8 cellular contexts compared by ENCODE assay signal in the genomic region with DNA sequence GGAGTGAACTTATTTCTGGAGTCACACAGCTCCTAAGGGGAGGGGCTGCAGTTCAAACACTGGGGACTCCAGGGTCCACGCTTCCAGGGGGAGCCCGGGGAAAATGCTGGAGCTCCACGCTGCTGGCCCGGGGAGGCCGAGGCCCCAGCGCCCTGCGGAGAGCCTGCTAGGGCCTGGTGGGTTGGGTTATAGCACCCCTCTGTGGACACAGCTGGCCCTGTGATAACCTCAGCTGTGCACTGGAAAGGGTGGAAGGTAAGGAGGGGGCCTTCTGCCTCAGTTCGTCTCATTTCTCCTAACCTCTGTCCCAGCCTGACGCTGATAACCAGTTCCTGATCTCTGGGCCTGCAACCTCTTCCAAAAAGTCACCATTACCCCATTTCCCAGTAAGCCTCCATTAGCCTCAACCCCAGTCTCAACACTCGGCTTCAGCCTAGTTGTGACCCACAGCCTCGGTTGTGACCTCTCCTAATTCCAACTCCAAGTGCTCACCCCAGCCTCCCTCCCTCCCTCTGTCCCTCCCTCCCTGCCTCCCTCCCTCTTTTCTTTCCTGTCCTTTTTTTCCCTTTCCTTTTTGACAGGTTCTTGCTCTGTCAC. TPM values are rescaled to one million over a fixed set of nuclear protein-coding genes. Genes with fewer than 3 reads are reported as not detected.
DNase-seq lines count a peak whose midpoint lies in the region; ATAC-seq, FAIRE-seq and TF ChIP-seq lines count a peak whose summit lies in the region.

No MANE protein-coding gene starts in this region.

- dilution Hi-C loops in endothelial cell of umbilical vein (cut with MboI; ENCODE audit: extremely low pct_ligation_motif_present, low sequenced_read_pairs): no loop called here

- H3K79me2 ChIP-seq in endothelial cell of umbilical vein (ENCODE audit: control insufficient read depth, insufficient read depth, low read length): peaks cover 6% of the 10 kb centered on the region

- no peaks in the 10 kb centered on the region for H3K36me3 ChIP-seq in endothelial cell of umbilical vein (ENCODE audit: control insufficient read depth in 2 of 2, extremely low read depth in 1 of 2, insufficient read depth in 2 of 2, low read length in 2 of 2)
- peaks cover 16 to 23% of the 10 kb centered on the region in 2 donors for H3K36me3 ChIP-seq in mucosa of rectum (ENCODE audit: control insufficient read depth in 2 of 2, insufficient read depth in 2 of 2, low read length in 2 of 2)

- no peaks in the 10 kb centered on the region for H3K9me1 ChIP-seq in endothelial cell of umbilical vein (replicated peaks; ENCODE audit: control insufficient read depth, extremely low read depth, insufficient read depth, low read length)

- peaks cover 1% of the 10 kb centered on the region for H3K36me3 Mint-ChIP-seq in activated CD4-positive, alpha-beta T cell treated with anti-CD3 and anti-CD28 coated beads, Interleukin-2, amount 10 ng/mL, durations not matched to agents 24 days and 14 days (ENCODE audit: low read depth)
- peaks cover 3% of the 10 kb centered on the region for H3K36me3 Mint-ChIP-seq in type B pancreatic cell

- intact Hi-C loops in activated CD4-positive, alpha-beta T cell treated with anti-CD3 and anti-CD28 coated beads, Interleukin-2, amount 10 ng/mL, durations not matched to agents 24 days and 14 days (cut with micrococcal nuclease): no loop called here
- intact Hi-C loops in endothelial cell of umbilical vein (cut with micrococcal nuclease): loop anchor here (1.0 to 5.0 kb wide), 4 partner anchors 144 to 379 kb away; no protein-coding TSS in a partner anchor

- no peaks in the 10 kb centered on the region for H3K27me3 ChIP-seq in endothelial cell of umbilical vein (ENCODE audit: control insufficient read depth in 2 of 2, insufficient read depth in 2 of 2, low read length in 2 of 2)
- no peaks in the 10 kb centered on the region for H3K27me3 ChIP-seq in mucosa of rectum (ENCODE audit: control insufficient read depth in 2 of 2, insufficient read depth in 2 of 2, low read length in 2 of 2)

- no peaks in the 10 kb centered on the region for H3K27me3 Mint-ChIP-seq in activated CD4-positive, alpha-beta T cell treated with anti-CD3 and anti-CD28 coated beads, Interleukin-2, amount 10 ng/mL, durations not matched to agents 24 days and 14 days
- peaks cover 5% of the 10 kb centered on the region for H3K27me3 Mint-ChIP-seq in type B pancreatic cell

- FAIRE-seq in endothelial cell of umbilical vein (lab: Jason Lieb, UNC): peak; percentile 72

- H3K9ac ChIP-seq in endothelial cell of umbilical vein (replicated peaks; ENCODE audit: extremely low read depth, insufficient read depth, low read length) (no peak overlapping the region), mucosa of rectum (ENCODE audit: low read depth in 1 of 2, low read length in 2 of 2) (no peak overlapping the region)

- TF ChIP-seq POLR2A in endothelial cell of umbilical vein (IDR thresholded peaks at IDR 0.05; ENCODE audit: low read depth, low read length): no peak

- no peak overlapping the region for H3K4me3 Mint-ChIP-seq in activated CD4-positive, alpha-beta T cell treated with anti-CD3 and anti-CD28 coated beads, Interleukin-2, amount 10 ng/mL, durations not matched to agents 24 days and 14 days
- H3K4me3 Mint-ChIP-seq in type B pancreatic cell: no peak overlapping the region

- no peak for ATAC-seq in GM19035 (IDR thresholded peaks at IDR 0.05; ENCODE audit: unreplicated experiment)

- BruUV-seq in endothelial cell of umbilical vein (replicated peaks; lab: Mats Ljungman, UMichigan): no TSS peak

- H3K4me2 ChIP-seq in endothelial cell of umbilical vein (ENCODE audit: insufficient read depth, low read length): no peak overlapping the region

- H3K4me1 ChIP-seq in endothelial cell of umbilical vein (ENCODE audit: control insufficient read depth, extremely low read depth, insufficient read depth, low read length): peaks cover 14% of the 10 kb centered on the region
- peaks cover 45 to 56% of the 10 kb centered on the region in 2 donors for H3K4me1 ChIP-seq in mucosa of rectum (ENCODE audit: control insufficient read depth in 2 of 2, insufficient read depth in 2 of 2, low read length in 2 of 2)

- CTCF ChIA-PET in endothelial cell of umbilical vein (lab: Charles Lee): interaction anchor here (0.6 to 4.6 kb wide), 57 partner anchors 9 to 473 kb away, joined by 3 to 99 read pairs (median 4); a partner anchor contains a TSS

- peak; percentile 69 for DNase-seq in ELF-1 (ENCODE audit: low read depth, low spot score)
- DNase-seq in LHCN-M2 (ENCODE audit: low read depth): peak; percentile 27
- DNase-seq in activated CD4-positive, alpha-beta T cell treated with anti-CD3 and anti-CD28 coated beads, Interleukin-2, amount 10 ng/mL, durations not matched to agents 24 days and 14 days: peak; percentile 83
- DNase-seq in endothelial cell of umbilical vein (ENCODE audit: low read depth, low spot score): peak; percentile 49
- DNase-seq in type B pancreatic cell (ENCODE audit: extremely low spot score, unreplicated experiment): no peak
- no peak for DNase-seq in NCI-H187 treated with DMSO at 0.1 percent for 48 hours (lab: John Stamatoyannopoulos, UW)

- peak overlapping the region; percentile 9 for H2AFZ ChIP-seq in endothelial cell of umbilical vein (ENCODE audit: low read depth, low read length)

- POLR2A ChIA-PET in endothelial cell of umbilical vein (lab: Charles Lee): no interaction called here

- H3K27ac ChIP-seq in endothelial cell of umbilical vein (ENCODE audit: insufficient read depth, low read depth, low read length) (peak overlapping the region; percentile 65), mucosa of rectum (ENCODE audit: low read depth in 2 of 2, low read length in 2 of 2) (peak overlapping the region; percentile 42 to 70)

- H4K20me1 ChIP-seq in endothelial cell of umbilical vein (replicated peaks; ENCODE audit: control insufficient read depth, extremely low read depth, insufficient read depth, low read length): no peaks in the 10 kb centered on the region

- TF ChIP-seq CTCF in endothelial cell of umbilical vein (IDR thresholded peaks at IDR 0.05; ENCODE audit: extremely low read depth in 1 of 2, insufficient read depth in 1 of 2, low read depth in 1 of 2, low read length in 2 of 2) (peak; percentile 78 to 85), type B pancreatic cell (conservative IDR thresholded peaks at IDR 0.05) (peak; percentile 80)

- peaks cover 31% of the 10 kb centered on the region for H3K4me1 Mint-ChIP-seq in activated CD4-positive, alpha-beta T cell treated with anti-CD3 and anti-CD28 coated beads, Interleukin-2, amount 10 ng/mL, durations not matched to agents 24 days and 14 days
- H3K4me1 Mint-ChIP-seq in type B pancreatic cell (ENCODE audit: unreplicated experiment): peaks cover 18% of the 10 kb centered on the region

- no peak overlapping the region for H3K27ac Mint-ChIP-seq in activated CD4-positive, alpha-beta T cell treated with anti-CD3 and anti-CD28 coated beads, Interleukin-2, amount 10 ng/mL, durations not matched to agents 24 days and 14 days
- H3K27ac Mint-ChIP-seq in type B pancreatic cell: peak overlapping the region; percentile 69

- H3K9me3 ChIP-seq in endothelial cell of umbilical vein (replicated peaks; ENCODE audit: control insufficient read depth, insufficient read depth, low read length) (no peaks in the 10 kb centered on the region), mucosa of rectum (ENCODE audit: control insufficient read depth in 2 of 2, low read length in 2 of 2) (no peaks in the 10 kb centered on the region)

- no peaks in the 10 kb centered on the region for H3K9me3 Mint-ChIP-seq in activated CD4-positive, alpha-beta T cell treated with anti-CD3 and anti-CD28 coated beads, Interleukin-2, amount 10 ng/mL, durations not matched to agents 24 days and 14 days
- no peaks in the 10 kb centered on the region for H3K9me3 Mint-ChIP-seq in type B pancreatic cell

- H3K4me3 ChIP-seq in endothelial cell of umbilical vein (replicated peaks in 1 of 3; ENCODE audit: insufficient read depth in 1 of 3, low read depth in 1 of 3, low read length in 3 of 3): no peak overlapping the region
- no peak overlapping the region for H3K4me3 ChIP-seq in mucosa of rectum (ENCODE audit: low read length in 2 of 2)

TF ChIP-seq in endothelial cell of umbilical vein, 7 proteins besides CTCF, POLR2A, EP300 and RAD21 (continues in another document):
- TF ChIP-seq GATA2 (IDR thresholded peaks at IDR 0.05; ENCODE audit: insufficient read depth, insufficient read length, low read depth, low read length) (no peak), POLR2AphosphoS5 (IDR thresholded peaks at IDR 0.05; ENCODE audit: insufficient read depth, low read depth, low read length) (no peak), FOS (IDR thresholded peaks at IDR 0.05; ENCODE audit: borderline replicate concordance, insufficient read depth, low read length) (no peak)

RNA-seq across cellular contexts. Expression of a gene that starts 7.1 kb away (rescaled TPM):
- total RNA-seq in LHCN-M2 (2014; rRNA removed): 7.4 and 9.0 TPM in 2 replicates
- polyA plus RNA-seq in LHCN-M2 (2012): 24.1 TPM
- 51.7 and 54.1 TPM in 2 replicates for total RNA-seq in activated CD4-positive, alpha-beta T cell treated with anti-CD3 and anti-CD28 coated beads, Interleukin-2, amount 10 ng/mL, durations not matched to agents 24 days and 14 days
- 39.8 and 40.5 TPM in 2 replicates for total RNA-seq in endothelial cell of umbilical vein
- 36.2 and 49.6 TPM in 2 replicates for polyA plus RNA-seq in endothelial cell of umbilical vein
- polyA plus RNA-seq in endothelial cell of umbilical vein (2011; cell fraction: cytosol; rRNA removed): 29.4 and 41.5 TPM in 2 replicates
- polyA plus RNA-seq in endothelial cell of umbilical vein (2011; cell fraction: nucleus; rRNA removed): 11.9 and 14.7 TPM in 2 replicates
- polyA plus RNA-seq in endothelial cell of umbilical vein (2012): 26.3 and 36.2 TPM in 2 replicates
- 55.7 and 64.4 TPM in 2 replicates for polyA minus RNA-seq in endothelial cell of umbilical vein
- polyA minus RNA-seq in endothelial cell of umbilical vein (2011; cell fraction: cytosol; rRNA and poly(A)+ RNA removed): 40.1 TPM
- 4.9 and 6.8 TPM in 2 replicates for polyA minus RNA-seq in endothelial cell of umbilical vein (2011; cell fraction: nucleus; rRNA and poly(A)+ RNA removed)
- total RNA-seq in type B pancreatic cell (ENCODE audit: low replicate concordance): 69.9 and 142 TPM in 2 replicates

RNA-seq across cellular contexts. Expression of a gene that starts 13.4 kb away (rescaled TPM):
- total RNA-seq in LHCN-M2 (2014; rRNA removed) (not detected in 2 replicates), endothelial cell of umbilical vein (not detected in 2 replicates), type B pancreatic cell (ENCODE audit: low replicate concordance) (not detected in 2 replicates)
- polyA plus RNA-seq in LHCN-M2 (2012): not detected
- not detected in 2 replicates for total RNA-seq in activated CD4-positive, alpha-beta T cell treated with anti-CD3 and anti-CD28 coated beads, Interleukin-2, amount 10 ng/mL, durations not matched to agents 24 days and 14 days
- polyA plus RNA-seq in endothelial cell of umbilical vein: not detected in 2 replicates
- polyA plus RNA-seq in endothelial cell of umbilical vein (2011; cell fraction: cytosol; rRNA removed): not detected in 2 replicates
- polyA plus RNA-seq in endothelial cell of umbilical vein (2011; cell fraction: nucleus; rRNA removed): not detected in 2 replicates
- polyA plus RNA-seq in endothelial cell of umbilical vein (2012): not detected in 2 replicates
- not detected in 2 replicates for polyA minus RNA-seq in endothelial cell of umbilical vein
- not detected for polyA minus RNA-seq in endothelial cell of umbilical vein (2011; cell fraction: cytosol; rRNA and poly(A)+ RNA removed)
- polyA minus RNA-seq in endothelial cell of umbilical vein (2011; cell fraction: nucleus; rRNA and poly(A)+ RNA removed): not detected in 2 replicates

Comparison
In these comparisons a context has a peak if more than half of its experiments do, and no peak if none do; other contexts are left out.
1. DNase-seq: peak in ELF-1 (single experiment), LHCN-M2 (single experiment), activated CD4-positive, alpha-beta T cell treated with anti-CD3 and anti-CD28 coated beads, Interleukin-2, amount 10 ng/mL, durations not matched to agents 24 days and 14 days (single experiment) and endothelial cell of umbilical vein (single experiment); none in type B pancreatic cell (single experiment) and NCI-H187 treated with DMSO at 0.1 percent for 48 hours (single experiment).